In genomic region chr7:12434012-12434642, GRCh38 we compare ENCODE assay signal across 10 cellular contexts. TPM values are rescaled to one million over a fixed set of nuclear protein-coding genes. Genes with fewer than 3 reads are reported as not detected.
DNase-seq lines count a peak whose midpoint lies in the region; ATAC-seq and TF ChIP-seq lines count a peak whose summit lies in the region.
"Had no signal": no experiment of that assay in that cellular context is flagged by ENCODE, and none has a peak within 500 bp of the region (broad histone marks: within the 10 kb centered on the region; RNA-seq: fewer than 3 reads in every experiment).

No MANE protein-coding gene starts in this region.

- H3F3A ChIP-seq in neural cell (ENCODE audit: insufficient read depth, low read length, poor library complexity, severe bottlenecking): no peaks in the 10 kb centered on the region

- H4K20me1 ChIP-seq in neural cell (ENCODE audit: insufficient read depth): no peaks in the 10 kb centered on the region

- H3K9me3 ChIP-seq in neural cell (ENCODE audit: low read length) (no peaks in the 10 kb centered on the region), MG63 (no peaks in the 10 kb centered on the region)

- H3K4me2 ChIP-seq in neural cell (ENCODE audit: low read length): no peak overlapping the region

- H3K27me3 ChIP-seq in neural cell (ENCODE audit: insufficient read depth, low read depth, low read length): no peaks in the 10 kb centered on the region
- no peaks in the 10 kb centered on the region; the same call in 1 of the 2 replicates for H3K27me3 ChIP-seq in MG63

- no peaks in the 10 kb centered on the region for H3K36me3 ChIP-seq in neural cell (ENCODE audit: insufficient read depth, low read length)
- H3K36me3 ChIP-seq in MG63: no peaks in the 10 kb centered on the region

- DNase-seq in DMS153 treated with DMSO at 0.1 percent for 48 hours (lab: John Stamatoyannopoulos, UW; ENCODE audit: unreplicated experiment) (peak; percentile 15), DMS153 (lab: John Stamatoyannopoulos, UW) (no peak), MG63 (no peak), iPS-NIHi7 (ENCODE audit: extremely low spot score) (no peak)
- DNase-seq: activated CD4-positive, alpha-beta T cell treated with anti-CD3 and anti-CD28 coated beads for 1 hour; NCI-H1436 treated with DMSO at 0.1 percent for 48 hours had no signal

- no peak overlapping the region for H3K9ac ChIP-seq in neural cell (ENCODE audit: low read length)

- H3K27ac ChIP-seq in VCaP: no peak overlapping the region
- no peak overlapping the region for H3K27ac ChIP-seq in neural cell (ENCODE audit: low read length)

- ATAC-seq in HG03196 (IDR thresholded peaks at IDR 0.05; ENCODE audit: unreplicated experiment) (peak; percentile 53), HG03442 (IDR thresholded peaks at IDR 0.05; ENCODE audit: unreplicated experiment) (no peak)

- TF ChIP-seq EP300 in neural cell (conservative IDR thresholded peaks at IDR 0.05; ENCODE audit: poor library complexity, severe bottlenecking): no peak

- H2AFZ ChIP-seq in neural cell (ENCODE audit: low read depth, low read length): no peak overlapping the region

- no peaks in the 10 kb centered on the region for H3K79me2 ChIP-seq in neural cell (replicated peaks; ENCODE audit: insufficient read depth, low read length)

- H3K4me3 ChIP-seq in neural cell (ENCODE audit: low read length): no peak overlapping the region
- no peak overlapping the region for H3K4me3 ChIP-seq in MG63

- no peaks in the 10 kb centered on the region for H3K9me2 ChIP-seq in neural cell (ENCODE audit: insufficient read depth, low read length)

- TF ChIP-seq CTCF in VCaP (conservative IDR thresholded peaks at IDR 0.05): peak; percentile 75
- peak; percentile 50 for TF ChIP-seq CTCF in neural cell (IDR thresholded peaks at IDR 0.05; ENCODE audit: poor library complexity, severe bottlenecking)

- no peak for TF ChIP-seq RAD21 in neural cell (conservative IDR thresholded peaks at IDR 0.05)

TF ChIP-seq in neural cell, 6 proteins besides CTCF, POLR2A, EP300 and RAD21:
- TF ChIP-seq REST (IDR thresholded peaks at IDR 0.05; ENCODE audit: borderline replicate concordance): no peak
- TF ChIP-seq EZH2 (IDR thresholded peaks at IDR 0.05; ENCODE audit: borderline replicate concordance, insufficient read depth, low read length, poor library complexity, severe bottlenecking): no peak

RNA-seq across cellular contexts. Expression of gene VWDE, which starts 30.5 kb away (rescaled TPM):
- 0.27 and 0.48 TPM in 2 replicates for polyA plus RNA-seq in neural cell
- 0.35 and 0.49 TPM in 2 replicates for polyA minus RNA-seq in neural cell
- total RNA-seq in MG63 (2014; rRNA removed; shearing (Covaris generic); ENCODE audit: low replicate concordance): not detected in 2 replicates
